Comparison of ENCODE assay signal across 28 cellular contexts in the genomic region with DNA sequence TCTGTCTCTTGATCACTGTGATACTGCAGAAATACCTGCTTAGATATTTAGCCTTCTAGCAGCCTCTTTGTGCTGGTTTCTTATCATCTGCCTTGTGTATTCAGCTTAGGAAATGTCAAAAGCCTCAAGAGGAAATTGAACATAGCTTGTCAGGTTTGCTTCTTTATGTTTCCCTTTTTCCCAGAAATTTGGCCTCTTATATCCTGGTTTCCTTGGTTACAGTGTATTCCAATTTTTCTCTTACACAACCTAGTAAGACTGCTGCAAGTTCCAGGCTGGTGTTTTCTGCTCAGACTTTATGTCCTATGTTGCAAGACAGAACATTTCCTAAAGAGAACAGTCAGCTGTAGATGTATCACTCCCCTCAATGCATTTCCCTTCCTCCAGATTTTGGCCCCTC.
"Had no signal": no experiment of that assay in that cellular context is flagged by ENCODE, and none has a peak within 500 bp of the region (broad histone marks: within the 10 kb centered on the region; RNA-seq: fewer than 3 reads in every experiment).

No MANE protein-coding gene starts in this region.

- H3K9me3 ChIP-seq: ascending aorta, left lung, lower lobe of right lung, mucosa of descending colon, right lobe of liver had no signal

- H3K4me3 Mint-ChIP-seq: activated B cell treated with CpG ODN at 0.5 μM for 24 hours; activated CD8-positive, alpha-beta T cell treated with anti-CD3 and anti-CD28 coated beads for 36 hours; activated naive CD8-positive, alpha-beta T cell; brain; effector memory CD8-positive, alpha-beta T cell; natural killer cell treated with Interleukin-12 subunit alpha and Interleukin-12 subunit beta and Interleukin-15 and Interleukin-18, amount 100 ng/mL, for 72 hours; stimulated activated memory B cell treated with anti-CD40 and anti-IgM and Interleukin-4, amounts not matched to agents 10 μg/mL and 1 μg/mL and 100 μg/mL, for 72 hours; stimulated activated naive CD8-positive, alpha-beta T cell treated with anti-CD3 and anti-CD28 coated beads, Interleukin-15, amount 100 ng/mL, for 72 hours; T-cell had no signal

- H3K27me3 ChIP-seq: ascending aorta, cardiac muscle cell, left lung, right lobe of liver, tibial artery had no signal

- DNase-seq: activated B cell treated with CpG ODN at 0.5 μM for 24 hours; activated CD4-positive, alpha-beta T cell treated with anti-CD3 and anti-CD28 coated beads, Interleukin-2, amount 50 U/mL, for 1 hour; activated CD8-positive, alpha-beta T cell treated with anti-CD3 and anti-CD28 coated beads for 36 hours; activated effector memory CD4-positive, alpha-beta T cell treated with Interleukin-2 at 50 U/mL for 16 hours; activated naive CD4-positive, alpha-beta T cell treated with Interleukin-2 at 50 U/mL for 16 hours; effector memory CD8-positive, alpha-beta T cell; left lung; lower lobe of right lung; mucosa of descending colon; posterior cingulate gyrus; right lobe of liver; stimulated activated CD4-positive, alpha-beta T cell treated with anti-CD3 and anti-CD28 coated beads, Interleukin-1b, Interleukin-23, amount 100 ng/mL, for 48 hours; stimulated activated CD4-positive, alpha-beta T cell treated with anti-CD3 and anti-CD28 coated beads, Interleukin-4, amount 100 ng/mL, for 4 hours; stimulated activated CD8-positive, alpha-beta memory T cell treated with anti-CD3 and anti-CD28 coated beads, Interleukin-4, amount 100 ng/mL, for 48 hours; stimulated activated naive CD8-positive, alpha-beta T cell treated with anti-CD3 and anti-CD28 coated beads, Interleukin-15, amount 100 ng/mL, for 72 hours; substantia nigra; T-cell; tibial artery had no signal

- H3K4me1 Mint-ChIP-seq: activated B cell treated with CpG ODN at 0.5 μM for 24 hours; stimulated activated memory B cell treated with anti-CD40 and anti-IgM and Interleukin-4, amounts not matched to agents 10 μg/mL and 1 μg/mL and 100 μg/mL, for 72 hours; stimulated activated naive CD8-positive, alpha-beta T cell treated with anti-CD3 and anti-CD28 coated beads, Interleukin-15, amount 100 ng/mL, for 72 hours; T-cell had no signal

- H3K4me1 ChIP-seq: ascending aorta, left lung, lower lobe of right lung, right lobe of liver, tibial artery had no signal

- H3K9me3 Mint-ChIP-seq: effector memory CD8-positive, alpha-beta T cell; natural killer cell treated with Interleukin-12 subunit alpha and Interleukin-12 subunit beta and Interleukin-15 and Interleukin-18, amount 100 ng/mL, for 72 hours; stimulated activated memory B cell treated with anti-CD40 and anti-IgM and Interleukin-4, amounts not matched to agents 10 μg/mL and 1 μg/mL and 100 μg/mL, for 72 hours; stimulated activated naive CD8-positive, alpha-beta T cell treated with anti-CD3 and anti-CD28 coated beads, Interleukin-15, amount 100 ng/mL, for 72 hours had no signal

- H3K27ac Mint-ChIP-seq: activated B cell treated with CpG ODN at 0.5 μM for 24 hours; activated CD8-positive, alpha-beta T cell treated with anti-CD3 and anti-CD28 coated beads for 36 hours; activated naive CD8-positive, alpha-beta T cell; effector memory CD8-positive, alpha-beta T cell; natural killer cell treated with Interleukin-12 subunit alpha and Interleukin-12 subunit beta and Interleukin-15 and Interleukin-18, amount 100 ng/mL, for 72 hours; stimulated activated memory B cell treated with anti-CD40 and anti-IgM and Interleukin-4, amounts not matched to agents 10 μg/mL and 1 μg/mL and 100 μg/mL, for 72 hours; stimulated activated naive CD8-positive, alpha-beta T cell treated with anti-CD3 and anti-CD28 coated beads, Interleukin-15, amount 100 ng/mL, for 72 hours; T-cell had no signal

- H3K4me2 ChIP-seq: smooth muscle cell had no signal

- H3K27ac ChIP-seq: ascending aorta, cardiac muscle cell, coronary artery, left lung, lower lobe of right lung, right lobe of liver, tibial artery had no signal

- ATAC-seq: activated CD8-positive, alpha-beta T cell treated with anti-CD3 and anti-CD28 coated beads for 36 hours; effector memory CD8-positive, alpha-beta T cell; esophagus mucosa; left lung; mucosa of descending colon; natural killer cell treated with Interleukin-12 subunit alpha and Interleukin-12 subunit beta and Interleukin-15 and Interleukin-18, amount 100 ng/mL, for 72 hours; right lobe of liver; SK-N-SH treated with all-trans-retinoic acid at 6 μM for 48 hours; stimulated activated memory B cell treated with anti-CD40 and anti-IgM and Interleukin-4, amounts not matched to agents 10 μg/mL and 1 μg/mL and 100 μg/mL, for 72 hours; stimulated activated naive CD8-positive, alpha-beta T cell treated with anti-CD3 and anti-CD28 coated beads, Interleukin-15, amount 100 ng/mL, for 72 hours; T-cell had no signal

- H3K36me3 ChIP-seq: ascending aorta, cardiac muscle cell, left lung, lower lobe of right lung, right lobe of liver, tibial artery had no signal

- H3K36me3 Mint-ChIP-seq: activated naive CD8-positive, alpha-beta T cell; brain; natural killer cell treated with Interleukin-12 subunit alpha and Interleukin-12 subunit beta and Interleukin-15 and Interleukin-18, amount 100 ng/mL, for 72 hours; stimulated activated memory B cell treated with anti-CD40 and anti-IgM and Interleukin-4, amounts not matched to agents 10 μg/mL and 1 μg/mL and 100 μg/mL, for 72 hours; T-cell had no signal

- H3K4me3 ChIP-seq: ascending aorta, cardiac muscle cell, coronary artery, left lung, lower lobe of right lung, mucosa of descending colon, right lobe of liver, smooth muscle cell, tibial artery had no signal
